ENCODE assay signal across 1 cellular context in genomic region chr12:116693259-116694227, GRCh38.
A peak's percentile ranks its signal among the peaks of the same experiment; 100 is the strongest.
TF ChIP-seq lines count a peak whose summit lies in the region.

No MANE protein-coding gene starts in this region.

TF ChIP-seq in K562, 482 proteins besides CTCF, POLR2A, EP300 and RAD21:
- TF ChIP-seq E2F4 (CRISPR knock-in tag; IDR thresholded peaks at IDR 0.05; ENCODE audit: low read depth) (no peak), NFIC (IDR thresholded peaks at IDR 0.05) (0 out of 2 replicates have a peak, but pooled peaks have one; percentile 5), ETV1 (tag; conservative IDR thresholded peaks at IDR 0.05; ENCODE audit: low read depth) (no peak)
